1 cellular context compared by ENCODE assay signal in the genomic region with DNA sequence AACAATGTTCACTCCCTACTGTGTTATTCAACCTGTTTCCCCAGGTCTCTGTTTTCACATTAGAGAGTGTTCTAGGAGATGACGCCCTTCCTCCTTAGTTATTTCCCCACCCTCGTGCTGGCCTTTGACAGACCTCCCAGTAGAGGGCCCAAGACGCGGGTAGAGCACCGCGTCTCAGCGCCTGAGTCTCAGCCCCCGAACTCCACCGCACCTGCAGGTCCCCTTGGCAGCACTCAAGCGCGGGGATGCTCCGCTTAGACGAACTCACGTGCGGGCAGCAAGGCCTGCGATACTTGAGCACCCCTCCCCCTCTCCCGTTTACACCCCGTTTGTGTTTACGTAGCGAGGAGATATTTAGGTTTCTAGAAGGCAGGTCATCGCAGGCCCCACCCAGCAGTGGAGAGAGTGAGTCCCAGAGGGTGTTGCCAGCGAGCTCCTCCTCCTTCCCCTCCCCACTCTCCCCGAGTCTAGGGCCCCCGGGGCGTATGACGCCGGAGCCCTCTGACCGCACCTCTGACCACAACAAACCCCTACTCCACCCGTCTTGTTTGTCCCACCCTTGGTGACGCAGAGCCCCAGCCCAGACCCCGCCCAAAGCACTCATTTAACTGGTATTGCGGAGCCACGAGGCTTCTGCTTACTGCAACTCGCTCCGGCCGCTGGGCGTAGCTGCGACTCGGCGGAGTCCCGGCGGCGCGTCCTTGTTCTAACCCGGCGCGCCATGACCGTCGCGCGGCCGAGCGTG.
TF ChIP-seq lines count a peak whose summit lies in the region.

A gene with protein sequence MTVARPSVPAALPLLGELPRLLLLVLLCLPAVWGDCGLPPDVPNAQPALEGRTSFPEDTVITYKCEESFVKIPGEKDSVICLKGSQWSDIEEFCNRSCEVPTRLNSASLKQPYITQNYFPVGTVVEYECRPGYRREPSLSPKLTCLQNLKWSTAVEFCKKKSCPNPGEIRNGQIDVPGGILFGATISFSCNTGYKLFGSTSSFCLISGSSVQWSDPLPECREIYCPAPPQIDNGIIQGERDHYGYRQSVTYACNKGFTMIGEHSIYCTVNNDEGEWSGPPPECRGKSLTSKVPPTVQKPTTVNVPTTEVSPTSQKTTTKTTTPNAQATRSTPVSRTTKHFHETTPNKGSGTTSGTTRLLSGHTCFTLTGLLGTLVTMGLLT (plus strand): TSS at position 634 of the 745 bp plus-strand sequence. CDS start 88 bp downstream, at position 722.

TF ChIP-seq in HepG2, 621 proteins besides CTCF, POLR2A, EP300 and RAD21 (continued from another document and continues in another):
- TF ChIP-seq, protein P1, sequence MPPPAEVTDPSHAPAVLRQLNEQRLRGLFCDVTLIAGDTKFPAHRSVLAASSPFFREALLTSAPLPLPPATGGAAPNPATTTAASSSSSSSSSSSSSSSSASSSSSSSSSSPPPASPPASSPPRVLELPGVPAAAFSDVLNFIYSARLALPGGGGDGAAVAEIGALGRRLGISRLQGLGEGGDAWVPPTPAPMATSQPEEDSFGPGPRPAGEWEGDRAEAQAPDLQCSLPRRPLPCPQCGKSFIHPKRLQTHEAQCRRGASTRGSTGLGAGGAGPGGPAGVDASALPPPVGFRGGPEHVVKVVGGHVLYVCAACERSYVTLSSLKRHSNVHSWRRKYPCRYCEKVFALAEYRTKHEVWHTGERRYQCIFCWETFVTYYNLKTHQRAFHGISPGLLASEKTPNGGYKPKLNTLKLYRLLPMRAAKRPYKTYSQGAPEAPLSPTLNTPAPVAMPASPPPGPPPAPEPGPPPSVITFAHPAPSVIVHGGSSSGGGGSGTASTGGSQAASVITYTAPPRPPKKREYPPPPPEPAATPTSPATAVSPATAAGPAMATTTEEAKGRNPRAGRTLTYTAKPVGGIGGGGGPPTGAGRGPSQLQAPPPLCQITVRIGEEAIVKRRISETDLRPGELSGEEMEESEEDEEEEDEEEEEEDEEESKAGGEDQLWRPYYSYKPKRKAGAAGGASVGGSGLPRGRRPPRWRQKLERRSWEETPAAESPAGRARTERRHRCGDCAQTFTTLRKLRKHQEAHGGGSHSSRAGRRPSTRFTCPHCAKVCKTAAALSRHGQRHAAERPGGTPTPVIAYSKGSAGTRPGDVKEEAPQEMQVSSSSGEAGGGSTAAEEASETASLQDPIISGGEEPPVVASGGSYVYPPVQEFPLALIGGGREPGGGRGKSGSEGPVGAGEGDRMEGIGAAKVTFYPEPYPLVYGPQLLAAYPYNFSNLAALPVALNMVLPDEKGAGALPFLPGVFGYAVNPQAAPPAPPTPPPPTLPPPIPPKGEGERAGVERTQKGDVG (CRISPR knock-in tag; IDR thresholded peaks at IDR 0.05; ENCODE audit: borderline replicate concordance): no peak
- TF ChIP-seq FOSL2 (CRISPR knock-in tag; IDR thresholded peaks at IDR 0.05) (peak; percentile 67), MTA1 (CRISPR knock-in tag; IDR thresholded peaks at IDR 0.05; ENCODE audit: borderline replicate concordance) (peak; percentile 58), FLYWCH1 (CRISPR knock-in tag; IDR thresholded peaks at IDR 0.05) (no peak), ZNF274 (CRISPR knock-in tag; IDR thresholded peaks at IDR 0.05) (no peak), NR1H2 (CRISPR knock-in tag; IDR thresholded peaks at IDR 0.05; ENCODE audit: borderline replicate concordance, low read depth) (no peak), AKAP8 (CRISPR knock-in tag; IDR thresholded peaks at IDR 0.05) (no peak), ZNF850 (CRISPR knock-in tag; conservative IDR thresholded peaks at IDR 0.05) (no peak), THAP11 (CRISPR knock-in tag; IDR thresholded peaks at IDR 0.05) (peak; percentile 55; the same call in 1 of the 2 replicates), SALL1 (CRISPR knock-in tag; IDR thresholded peaks at IDR 0.05) (peak; percentile 57; the same call in 1 of the 2 replicates), DR1 (CRISPR knock-in tag; IDR thresholded peaks at IDR 0.05) (no peak; the same call in 1 of the 2 replicates), ZNF101 (CRISPR knock-in tag; IDR thresholded peaks at IDR 0.05; ENCODE audit: borderline replicate concordance, low read depth) (no peak), ZNF615 (CRISPR knock-in tag; IDR thresholded peaks at IDR 0.05; ENCODE audit: borderline replicate concordance) (no peak), GFI1 (CRISPR knock-in tag; IDR thresholded peaks at IDR 0.05; ENCODE audit: borderline replicate concordance) (no peak), KDM5B (CRISPR knock-in tag; IDR thresholded peaks at IDR 0.05; ENCODE audit: borderline replicate concordance) (no peak), ZNF317 (CRISPR knock-in tag; IDR thresholded peaks at IDR 0.05) (no peak), NFYC (CRISPR knock-in tag; IDR thresholded peaks at IDR 0.05) (peak; percentile 30; the same call in 1 of the 2 replicates), STAT5B (CRISPR knock-in tag; IDR thresholded peaks at IDR 0.05) (no peak), ZFX (CRISPR knock-in tag; IDR thresholded peaks at IDR 0.05; ENCODE audit: low read depth) (no peak; the same call in 1 of the 2 replicates), ZSCAN9 (CRISPR knock-in tag; IDR thresholded peaks at IDR 0.05; ENCODE audit: borderline replicate concordance) (0 out of 2 replicates have a peak, but pooled peaks have one; percentile 25)
- TF ChIP-seq, protein P2, sequence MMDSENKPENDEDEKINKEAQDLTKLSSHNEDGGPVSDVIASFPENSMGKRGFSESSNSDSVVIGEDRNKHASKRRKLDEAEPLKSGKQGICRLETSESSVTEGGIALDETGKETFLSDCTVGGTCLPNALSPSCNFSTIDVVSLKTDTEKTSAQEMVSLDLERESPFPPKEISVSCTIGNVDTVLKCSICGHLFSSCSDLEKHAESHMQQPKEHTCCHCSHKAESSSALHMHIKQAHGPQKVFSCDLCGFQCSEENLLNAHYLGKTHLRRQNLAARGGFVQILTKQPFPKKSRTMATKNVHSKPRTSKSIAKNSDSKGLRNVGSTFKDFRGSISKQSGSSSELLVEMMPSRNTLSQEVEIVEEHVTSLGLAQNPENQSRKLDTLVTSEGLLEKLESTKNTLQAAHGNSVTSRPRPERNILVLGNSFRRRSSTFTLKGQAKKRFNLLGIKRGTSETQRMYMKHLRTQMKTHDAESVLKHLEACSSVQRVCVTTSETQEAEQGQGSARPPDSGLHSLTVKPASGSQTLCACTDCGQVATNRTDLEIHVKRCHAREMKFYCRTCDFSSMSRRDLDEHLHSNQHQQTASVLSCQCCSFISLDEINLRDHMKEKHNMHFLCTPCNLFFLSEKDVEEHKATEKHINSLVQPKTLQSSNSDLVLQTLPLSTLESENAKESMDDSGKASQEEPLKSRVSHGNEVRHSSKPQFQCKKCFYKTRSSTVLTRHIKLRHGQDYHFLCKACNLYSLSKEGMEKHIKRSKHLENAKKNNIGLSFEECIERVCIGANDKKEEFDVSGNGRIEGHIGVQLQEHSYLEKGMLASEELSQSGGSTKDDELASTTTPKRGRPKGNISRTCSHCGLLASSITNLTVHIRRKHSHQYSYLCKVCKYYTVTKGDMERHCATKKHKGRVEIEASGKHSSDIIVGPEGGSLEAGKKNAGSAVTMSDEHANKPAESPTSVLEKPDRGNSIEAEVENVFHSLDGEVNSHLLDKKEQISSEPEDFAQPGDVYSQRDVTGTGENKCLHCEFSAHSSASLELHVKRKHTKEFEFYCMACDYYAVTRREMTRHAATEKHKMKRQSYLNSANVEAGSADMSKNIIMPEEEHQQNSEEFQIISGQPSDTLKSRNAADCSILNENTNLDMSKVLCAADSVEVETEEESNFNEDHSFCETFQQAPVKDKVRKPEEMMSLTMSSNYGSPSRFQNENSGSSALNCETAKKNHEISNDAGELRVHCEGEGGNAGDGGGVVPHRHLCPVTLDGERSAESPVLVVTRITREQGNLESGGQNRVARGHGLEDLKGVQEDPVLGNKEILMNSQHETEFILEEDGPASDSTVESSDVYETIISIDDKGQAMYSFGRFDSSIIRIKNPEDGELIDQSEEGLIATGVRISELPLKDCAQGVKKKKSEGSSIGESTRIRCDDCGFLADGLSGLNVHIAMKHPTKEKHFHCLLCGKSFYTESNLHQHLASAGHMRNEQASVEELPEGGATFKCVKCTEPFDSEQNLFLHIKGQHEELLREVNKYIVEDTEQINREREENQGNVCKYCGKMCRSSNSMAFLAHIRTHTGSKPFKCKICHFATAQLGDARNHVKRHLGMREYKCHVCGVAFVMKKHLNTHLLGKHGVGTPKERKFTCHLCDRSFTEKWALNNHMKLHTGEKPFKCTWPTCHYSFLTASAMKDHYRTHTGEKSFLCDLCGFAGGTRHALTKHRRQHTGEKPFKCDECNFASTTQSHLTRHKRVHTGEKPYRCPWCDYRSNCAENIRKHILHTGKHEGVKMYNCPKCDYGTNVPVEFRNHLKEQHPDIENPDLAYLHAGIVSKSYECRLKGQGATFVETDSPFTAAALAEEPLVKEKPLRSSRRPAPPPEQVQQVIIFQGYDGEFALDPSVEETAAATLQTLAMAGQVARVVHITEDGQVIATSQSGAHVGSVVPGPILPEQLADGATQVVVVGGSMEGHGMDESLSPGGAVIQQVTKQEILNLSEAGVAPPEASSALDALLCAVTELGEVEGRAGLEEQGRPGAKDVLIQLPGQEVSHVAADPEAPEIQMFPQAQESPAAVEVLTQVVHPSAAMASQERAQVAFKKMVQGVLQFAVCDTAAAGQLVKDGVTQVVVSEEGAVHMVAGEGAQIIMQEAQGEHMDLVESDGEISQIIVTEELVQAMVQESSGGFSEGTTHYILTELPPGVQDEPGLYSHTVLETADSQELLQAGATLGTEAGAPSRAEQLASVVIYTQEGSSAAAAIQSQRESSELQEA (CRISPR knock-in tag; IDR thresholded peaks at IDR 0.05; ENCODE audit: not compliant biosample characterization): peak; percentile 25
- TF ChIP-seq, protein P3, sequence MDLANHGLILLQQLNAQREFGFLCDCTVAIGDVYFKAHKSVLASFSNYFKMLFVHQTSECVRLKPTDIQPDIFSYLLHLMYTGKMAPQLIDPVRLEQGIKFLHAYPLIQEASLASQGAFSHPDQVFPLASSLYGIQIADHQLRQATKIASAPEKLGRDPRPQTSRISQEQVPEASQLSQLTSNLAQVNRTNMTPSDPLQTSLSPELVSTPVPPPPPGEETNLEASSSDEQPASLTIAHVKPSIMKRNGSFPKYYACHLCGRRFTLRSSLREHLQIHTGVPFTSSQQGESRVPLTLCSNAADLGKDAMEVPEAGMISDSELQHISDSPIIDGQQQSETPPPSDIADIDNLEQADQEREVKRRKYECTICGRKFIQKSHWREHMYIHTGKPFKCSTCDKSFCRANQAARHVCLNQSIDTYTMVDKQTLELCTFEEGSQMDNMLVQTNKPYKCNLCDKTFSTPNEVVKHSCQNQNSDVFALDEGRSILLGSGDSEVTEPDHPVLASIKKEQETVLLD (CRISPR knock-in tag; IDR thresholded peaks at IDR 0.05; ENCODE audit: low read depth): no peak
- TF ChIP-seq, protein P4, sequence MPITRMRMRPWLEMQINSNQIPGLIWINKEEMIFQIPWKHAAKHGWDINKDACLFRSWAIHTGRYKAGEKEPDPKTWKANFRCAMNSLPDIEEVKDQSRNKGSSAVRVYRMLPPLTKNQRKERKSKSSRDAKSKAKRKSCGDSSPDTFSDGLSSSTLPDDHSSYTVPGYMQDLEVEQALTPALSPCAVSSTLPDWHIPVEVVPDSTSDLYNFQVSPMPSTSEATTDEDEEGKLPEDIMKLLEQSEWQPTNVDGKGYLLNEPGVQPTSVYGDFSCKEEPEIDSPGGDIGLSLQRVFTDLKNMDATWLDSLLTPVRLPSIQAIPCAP (CRISPR knock-in tag; IDR thresholded peaks at IDR 0.05; ENCODE audit: low read depth): no peak
- TF ChIP-seq, protein P5, sequence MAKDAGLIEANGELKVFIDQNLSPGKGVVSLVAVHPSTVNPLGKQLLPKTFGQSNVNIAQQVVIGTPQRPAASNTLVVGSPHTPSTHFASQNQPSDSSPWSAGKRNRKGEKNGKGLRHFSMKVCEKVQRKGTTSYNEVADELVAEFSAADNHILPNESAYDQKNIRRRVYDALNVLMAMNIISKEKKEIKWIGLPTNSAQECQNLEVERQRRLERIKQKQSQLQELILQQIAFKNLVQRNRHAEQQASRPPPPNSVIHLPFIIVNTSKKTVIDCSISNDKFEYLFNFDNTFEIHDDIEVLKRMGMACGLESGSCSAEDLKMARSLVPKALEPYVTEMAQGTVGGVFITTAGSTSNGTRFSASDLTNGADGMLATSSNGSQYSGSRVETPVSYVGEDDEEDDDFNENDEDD (CRISPR knock-in tag; IDR thresholded peaks at IDR 0.05; ENCODE audit: borderline replicate concordance): no peak; the same call in 1 of the 2 replicates
- TF ChIP-seq, protein P6, sequence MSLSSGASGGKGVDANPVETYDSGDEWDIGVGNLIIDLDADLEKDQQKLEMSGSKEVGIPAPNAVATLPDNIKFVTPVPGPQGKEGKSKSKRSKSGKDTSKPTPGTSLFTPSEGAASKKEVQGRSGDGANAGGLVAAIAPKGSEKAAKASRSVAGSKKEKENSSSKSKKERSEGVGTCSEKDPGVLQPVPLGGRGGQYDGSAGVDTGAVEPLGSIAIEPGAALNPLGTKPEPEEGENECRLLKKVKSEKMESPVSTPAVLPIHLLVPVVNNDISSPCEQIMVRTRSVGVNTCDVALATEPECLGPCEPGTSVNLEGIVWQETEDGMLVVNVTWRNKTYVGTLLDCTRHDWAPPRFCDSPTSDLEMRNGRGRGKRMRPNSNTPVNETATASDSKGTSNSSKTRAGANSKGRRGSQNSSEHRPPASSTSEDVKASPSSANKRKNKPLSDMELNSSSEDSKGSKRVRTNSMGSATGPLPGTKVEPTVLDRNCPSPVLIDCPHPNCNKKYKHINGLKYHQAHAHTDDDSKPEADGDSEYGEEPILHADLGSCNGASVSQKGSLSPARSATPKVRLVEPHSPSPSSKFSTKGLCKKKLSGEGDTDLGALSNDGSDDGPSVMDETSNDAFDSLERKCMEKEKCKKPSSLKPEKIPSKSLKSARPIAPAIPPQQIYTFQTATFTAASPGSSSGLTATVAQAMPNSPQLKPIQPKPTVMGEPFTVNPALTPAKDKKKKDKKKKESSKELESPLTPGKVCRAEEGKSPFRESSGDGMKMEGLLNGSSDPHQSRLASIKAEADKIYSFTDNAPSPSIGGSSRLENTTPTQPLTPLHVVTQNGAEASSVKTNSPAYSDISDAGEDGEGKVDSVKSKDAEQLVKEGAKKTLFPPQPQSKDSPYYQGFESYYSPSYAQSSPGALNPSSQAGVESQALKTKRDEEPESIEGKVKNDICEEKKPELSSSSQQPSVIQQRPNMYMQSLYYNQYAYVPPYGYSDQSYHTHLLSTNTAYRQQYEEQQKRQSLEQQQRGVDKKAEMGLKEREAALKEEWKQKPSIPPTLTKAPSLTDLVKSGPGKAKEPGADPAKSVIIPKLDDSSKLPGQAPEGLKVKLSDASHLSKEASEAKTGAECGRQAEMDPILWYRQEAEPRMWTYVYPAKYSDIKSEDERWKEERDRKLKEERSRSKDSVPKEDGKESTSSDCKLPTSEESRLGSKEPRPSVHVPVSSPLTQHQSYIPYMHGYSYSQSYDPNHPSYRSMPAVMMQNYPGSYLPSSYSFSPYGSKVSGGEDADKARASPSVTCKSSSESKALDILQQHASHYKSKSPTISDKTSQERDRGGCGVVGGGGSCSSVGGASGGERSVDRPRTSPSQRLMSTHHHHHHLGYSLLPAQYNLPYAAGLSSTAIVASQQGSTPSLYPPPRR (CRISPR knock-in tag; IDR thresholded peaks at IDR 0.05; ENCODE audit: borderline replicate concordance): no peak
- TF ChIP-seq, protein P7, sequence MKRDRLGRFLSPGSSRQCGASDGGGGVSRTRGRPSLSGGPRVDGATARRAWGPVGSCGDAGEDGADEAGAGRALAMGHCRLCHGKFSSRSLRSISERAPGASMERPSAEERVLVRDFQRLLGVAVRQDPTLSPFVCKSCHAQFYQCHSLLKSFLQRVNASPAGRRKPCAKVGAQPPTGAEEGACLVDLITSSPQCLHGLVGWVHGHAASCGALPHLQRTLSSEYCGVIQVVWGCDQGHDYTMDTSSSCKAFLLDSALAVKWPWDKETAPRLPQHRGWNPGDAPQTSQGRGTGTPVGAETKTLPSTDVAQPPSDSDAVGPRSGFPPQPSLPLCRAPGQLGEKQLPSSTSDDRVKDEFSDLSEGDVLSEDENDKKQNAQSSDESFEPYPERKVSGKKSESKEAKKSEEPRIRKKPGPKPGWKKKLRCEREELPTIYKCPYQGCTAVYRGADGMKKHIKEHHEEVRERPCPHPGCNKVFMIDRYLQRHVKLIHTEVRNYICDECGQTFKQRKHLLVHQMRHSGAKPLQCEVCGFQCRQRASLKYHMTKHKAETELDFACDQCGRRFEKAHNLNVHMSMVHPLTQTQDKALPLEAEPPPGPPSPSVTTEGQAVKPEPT (CRISPR knock-in tag; IDR thresholded peaks at IDR 0.05; ENCODE audit: low read depth): peak; percentile 36; the same call in 1 of the 2 replicates
